ENCODE assay signal across 8 cellular contexts in genomic region chr19:45668342-45668871, GRCh38. TPM values are rescaled to one million over a fixed set of nuclear protein-coding genes. Genes with fewer than 3 reads are reported as not detected.
DNase-seq lines count a peak whose midpoint lies in the region; ATAC-seq, FAIRE-seq and TF ChIP-seq lines count a peak whose summit lies in the region.

No MANE protein-coding gene starts in this region.

- H4K20me1 ChIP-seq in neural cell (ENCODE audit: insufficient read depth): no peaks in the 10 kb centered on the region

- peak; percentile 9 for ATAC-seq in GM19395 (IDR thresholded peaks at IDR 0.05; ENCODE audit: unreplicated experiment)
- ATAC-seq in HG03196 (IDR thresholded peaks at IDR 0.05; ENCODE audit: unreplicated experiment): no peak
- no peak for ATAC-seq in GM21515 (IDR thresholded peaks at IDR 0.05; ENCODE audit: unreplicated experiment)
- no peak for ATAC-seq in HG03469 (IDR thresholded peaks at IDR 0.05; ENCODE audit: unreplicated experiment)

- H3K9ac ChIP-seq in neural cell (ENCODE audit: low read length): peak overlapping the region; percentile 75

- H3K4me3 ChIP-seq in Peyer's patch: peak overlapping the region; percentile 30 to 45 (median 35)
- peak overlapping the region; percentile 45 for H3K4me3 ChIP-seq in choroid plexus epithelial cell (ENCODE audit: low read depth, low read length)
- H3K4me3 ChIP-seq in neural cell (ENCODE audit: low read length): peak overlapping the region; percentile 68

- TF ChIP-seq POLR2A in Peyer's patch (IDR thresholded peaks at IDR 0.05): no peak

- peak overlapping the region; percentile 46 for H2AFZ ChIP-seq in neural cell (ENCODE audit: low read depth, low read length)

- H3K4me2 ChIP-seq in neural cell (ENCODE audit: low read length): peak overlapping the region; percentile 38

- TF ChIP-seq CTCF in Peyer's patch (IDR thresholded peaks at IDR 0.05): no peak
- no peak for TF ChIP-seq CTCF in choroid plexus epithelial cell (conservative IDR thresholded peaks at IDR 0.05; ENCODE audit: low read depth, low read length)
- TF ChIP-seq CTCF in neural cell (IDR thresholded peaks at IDR 0.05; ENCODE audit: poor library complexity, severe bottlenecking): no peak

- TF ChIP-seq RAD21 in neural cell (conservative IDR thresholded peaks at IDR 0.05): no peak

- H3F3A ChIP-seq in neural cell (ENCODE audit: insufficient read depth, low read length, poor library complexity, severe bottlenecking): no peaks in the 10 kb centered on the region

- peak overlapping the region in 3 of 4 donors; percentile 7 to 33 (median 12) for H3K27ac ChIP-seq in Peyer's patch
- H3K27ac ChIP-seq in neural cell (ENCODE audit: low read length): peak overlapping the region; percentile 78

- no peak for FAIRE-seq in RCC 7860 (lab: Jason Lieb, UNC)

- H3K36me3 ChIP-seq in Peyer's patch (no peaks in the 10 kb centered on the region), neural cell (ENCODE audit: insufficient read depth, low read length) (no peaks in the 10 kb centered on the region)

- TF ChIP-seq EP300 in neural cell (conservative IDR thresholded peaks at IDR 0.05; ENCODE audit: poor library complexity, severe bottlenecking): no peak

- H3K79me2 ChIP-seq in neural cell (replicated peaks; ENCODE audit: insufficient read depth, low read length): no peaks in the 10 kb centered on the region

- no peak for DNase-seq in Peyer's patch
- no peak for DNase-seq in choroid plexus epithelial cell (ENCODE audit: low read depth)
- no peak for DNase-seq in RCC 7860 (ENCODE audit: low spot score)

- peaks cover 0 to 34% (median 15%) of the 10 kb centered on the region in 4 donors for H3K4me1 ChIP-seq in Peyer's patch

- H3K9me3 ChIP-seq in Peyer's patch: no peaks in the 10 kb centered on the region
- no peaks in the 10 kb centered on the region for H3K9me3 ChIP-seq in neural cell (ENCODE audit: low read length)

- H3K9me2 ChIP-seq in neural cell (ENCODE audit: insufficient read depth, low read length): no peaks in the 10 kb centered on the region

- H3K27me3 ChIP-seq in Peyer's patch (peaks cover 0 to 21% of the 10 kb centered on the region in 2 donors), neural cell (ENCODE audit: insufficient read depth, low read depth, low read length) (peaks cover 43% of the 10 kb centered on the region)

TF ChIP-seq in neural cell, 6 proteins besides CTCF, POLR2A, EP300 and RAD21:
- no peak for TF ChIP-seq SMC3 (conservative IDR thresholded peaks at IDR 0.05; ENCODE audit: poor library complexity)
- no peak for TF ChIP-seq POLR2AphosphoS5 (IDR thresholded peaks at IDR 0.05)
- TF ChIP-seq MXI1 (conservative IDR thresholded peaks at IDR 0.05; ENCODE audit: poor library complexity, severe bottlenecking): peak; percentile 4
- peak; percentile 36 for TF ChIP-seq REST (IDR thresholded peaks at IDR 0.05; ENCODE audit: borderline replicate concordance)
- TF ChIP-seq EZH2 (IDR thresholded peaks at IDR 0.05; ENCODE audit: borderline replicate concordance, insufficient read depth, low read length, poor library complexity, severe bottlenecking): no peak
- no peak for TF ChIP-seq TAF1 (IDR thresholded peaks at IDR 0.05; ENCODE audit: low read depth)

RNA-seq across cellular contexts. Expression of gene GIPR, which starts 0.4 kb away (rescaled TPM):
- 1 to 10 TPM in 3 of 4 donors, not detected in 1; 4.6 to 6.0 (median 5.6) TPM for total RNA-seq in Peyer's patch
- polyA plus RNA-seq in neural cell: 6.4 and 13.1 TPM in 2 replicates
- polyA minus RNA-seq in neural cell: 6.0 and 8.5 TPM in 2 replicates

RNA-seq across cellular contexts. Expression of gene SNRPD2, which starts 23.3 kb away (rescaled TPM):
- total RNA-seq in Peyer's patch: 10 to 100 TPM; 47.3 to 86.2 (median 67.3) TPM
- 333 and 372 TPM in 2 replicates for polyA plus RNA-seq in neural cell
- 75.5 and 79.5 TPM in 2 replicates for polyA minus RNA-seq in neural cell

RNA-seq across cellular contexts. Expression of gene QPCTL, which starts 24.1 kb away (rescaled TPM):
- 10 to 100 TPM in 1 of 4 donors, 1 to 10 TPM in 3; 6.1 to 11.6 (median 7.4) TPM for total RNA-seq in Peyer's patch
- polyA plus RNA-seq in neural cell: 6.8 and 8.4 TPM in 2 replicates
- 3.5 and 5.4 TPM in 2 replicates for polyA minus RNA-seq in neural cell

RNA-seq across cellular contexts. Expression of gene EML2, which starts 29.2 kb away (rescaled TPM):
- total RNA-seq in Peyer's patch: 10 to 100 TPM; 17.5 to 60.2 (median 46.9) TPM
- 18.9 and 19.2 TPM in 2 replicates for polyA plus RNA-seq in neural cell
- polyA minus RNA-seq in neural cell: 11.7 and 14.1 TPM in 2 replicates
